Comparison of ENCODE assay signal across 6 cellular contexts in the genomic region with DNA sequence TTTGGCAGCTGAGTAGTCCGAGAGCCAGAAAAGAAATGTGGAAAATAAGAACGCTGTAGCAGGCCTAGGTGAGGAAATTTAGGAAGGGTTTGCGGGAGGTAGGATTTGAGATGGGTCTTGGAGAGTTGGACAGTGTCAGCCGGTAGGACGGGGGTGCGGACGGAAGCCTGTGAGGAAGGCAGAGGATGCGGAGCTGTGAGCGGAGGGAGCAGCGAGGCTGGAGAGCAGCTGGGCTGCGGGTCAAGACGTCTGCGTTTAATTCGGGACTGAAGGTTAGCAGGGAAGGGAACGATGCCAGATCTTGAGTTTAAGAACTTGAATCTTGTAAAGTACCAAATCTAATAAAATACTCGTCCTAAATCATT.
DNase-seq lines count a peak whose midpoint lies in the region; ATAC-seq lines count a peak whose summit lies in the region.

No MANE protein-coding gene starts in this region.

- peak; percentile 74 for DNase-seq in DMS53 (lab: John Stamatoyannopoulos, UW)
- DNase-seq in activated naive CD8-positive, alpha-beta T cell treated with anti-CD3 and anti-CD28 coated beads, Interleukin-2, amount 50 U/mL, for 24 hours: no peak
- DNase-seq in midbrain (lab: John Stamatoyannopoulos, UW): peak; percentile 60
- no peak for DNase-seq in AG08396 (ENCODE audit: low spot score)

- H3K9me3 Mint-ChIP-seq in activated naive CD8-positive, alpha-beta T cell treated with anti-CD3 and anti-CD28 coated beads, Interleukin-2, amount 50 U/mL, for 24 hours: no peaks in the 10 kb centered on the region

- no peak for ATAC-seq in activated naive CD8-positive, alpha-beta T cell treated with anti-CD3 and anti-CD28 coated beads, Interleukin-2, amount 50 U/mL, for 24 hours
- no peak for ATAC-seq in GM21786 (IDR thresholded peaks at IDR 0.05; ENCODE audit: unreplicated experiment)
- no peak for ATAC-seq in GM19455 (IDR thresholded peaks at IDR 0.05; ENCODE audit: unreplicated experiment)

- H3K36me3 Mint-ChIP-seq in activated naive CD8-positive, alpha-beta T cell treated with anti-CD3 and anti-CD28 coated beads, Interleukin-2, amount 50 U/mL, for 24 hours (ENCODE audit: low read depth): peaks cover 16% of the 10 kb centered on the region

- peaks cover 11% of the 10 kb centered on the region for H3K4me1 Mint-ChIP-seq in activated naive CD8-positive, alpha-beta T cell treated with anti-CD3 and anti-CD28 coated beads, Interleukin-2, amount 50 U/mL, for 24 hours

- peak overlapping the region; percentile 48 for H3K4me3 Mint-ChIP-seq in activated naive CD8-positive, alpha-beta T cell treated with anti-CD3 and anti-CD28 coated beads, Interleukin-2, amount 50 U/mL, for 24 hours

- no peaks in the 10 kb centered on the region for H3K27me3 Mint-ChIP-seq in activated naive CD8-positive, alpha-beta T cell treated with anti-CD3 and anti-CD28 coated beads, Interleukin-2, amount 50 U/mL, for 24 hours

- H3K27ac Mint-ChIP-seq in activated naive CD8-positive, alpha-beta T cell treated with anti-CD3 and anti-CD28 coated beads, Interleukin-2, amount 50 U/mL, for 24 hours: peak overlapping the region; percentile 18

Comparison
In these comparisons a context has a peak if more than half of its experiments do, and no peak if none do; other contexts are left out.
1. DNase-seq: peak in DMS53 (single experiment) and midbrain (single experiment); none in activated naive CD8-positive, alpha-beta T cell treated with anti-CD3 and anti-CD28 coated beads, Interleukin-2, amount 50 U/mL, for 24 hours (single experiment) and AG08396 (single experiment).